Comparison of ENCODE assay signal across 26 cellular contexts in genomic region chr11:45769960-45770359, GRCh38.
"Had no signal": no experiment of that assay in that cellular context is flagged by ENCODE, and none has a peak within 500 bp of the region (broad histone marks: within the 10 kb centered on the region; RNA-seq: fewer than 3 reads in every experiment).

No MANE protein-coding gene starts in this region.

- FAIRE-seq: kidney had no signal

- H3K4me3 Mint-ChIP-seq: endodermal cell had no signal

- H3K27ac Mint-ChIP-seq: endodermal cell; mesothelial cell of epicardium; natural killer cell treated with Interleukin-12 subunit alpha and Interleukin-12 subunit beta and Interleukin-15 and Interleukin-18, amount 100 ng/mL, for 72 hours; stimulated activated effector memory CD8-positive, alpha-beta T cell treated with anti-CD3 and anti-CD28 coated beads, Interleukin-12 subunit alpha, Interleukin-12 subunit beta, amount 100 ng/mL, for 72 hours had no signal

- ATAC-seq: esophagus mucosa; gastrocnemius medialis; left lobe of liver; mucosa of descending colon; natural killer cell treated with Interleukin-12 subunit alpha and Interleukin-12 subunit beta and Interleukin-15 and Interleukin-18, amount 100 ng/mL, for 72 hours; stimulated activated effector memory CD8-positive, alpha-beta T cell treated with anti-CD3 and anti-CD28 coated beads, Interleukin-12 subunit alpha, Interleukin-12 subunit beta, amount 100 ng/mL, for 72 hours had no signal

- H2AFZ ChIP-seq: parathyroid adenoma had no signal

- H3K9me3 Mint-ChIP-seq: endodermal cell; mesothelial cell of epicardium; naive B cell; natural killer cell treated with Interleukin-12 subunit alpha and Interleukin-12 subunit beta and Interleukin-15 and Interleukin-18, amount 100 ng/mL, for 72 hours; neural crest cell; stimulated activated effector memory CD8-positive, alpha-beta T cell treated with anti-CD3 and anti-CD28 coated beads, Interleukin-12 subunit alpha, Interleukin-12 subunit beta, amount 100 ng/mL, for 72 hours had no signal

- H3K27me3 ChIP-seq: gastrocnemius medialis, right atrium auricular region, sigmoid colon, stomach, thyroid gland, vagina had no signal

- DNase-seq: effector CD8-positive, alpha-beta T cell; endodermal cell; foreskin fibroblast; gastrocnemius medialis; kidney; mesenchymal stem cell; mucosa of descending colon; naive B cell; sigmoid colon; stimulated activated CD4-positive, alpha-beta T cell treated with anti-CD3 and anti-CD28 coated beads, Interleukin-4, amount 100 ng/mL, for 24 hours; stimulated activated naive CD4-positive, alpha-beta T cell treated with Interleukin-2 at 50 U/mL for 16 hours; thyroid gland; trophoblast cell had no signal

- H3K36me3 Mint-ChIP-seq: mesothelial cell of epicardium; naive B cell; natural killer cell treated with Interleukin-12 subunit alpha and Interleukin-12 subunit beta and Interleukin-15 and Interleukin-18, amount 100 ng/mL, for 72 hours; stimulated activated effector memory CD8-positive, alpha-beta T cell treated with anti-CD3 and anti-CD28 coated beads, Interleukin-12 subunit alpha, Interleukin-12 subunit beta, amount 100 ng/mL, for 72 hours had no signal

- H3K9me3 ChIP-seq: gastrocnemius medialis, mucosa of descending colon, prostate gland, right atrium auricular region, sigmoid colon, stomach, thyroid gland, vagina had no signal

- H3K36me3 ChIP-seq: gastrocnemius medialis, prostate gland, right atrium auricular region, sigmoid colon, stomach, thyroid gland, vagina had no signal

- H3K9ac ChIP-seq: parathyroid adenoma had no signal

- H3K4me3 ChIP-seq: gastrocnemius medialis, lung, mucosa of descending colon, prostate gland, right atrium auricular region, sigmoid colon, stomach, thyroid gland, vagina had no signal

- H3K4me1 ChIP-seq: parathyroid adenoma, prostate gland had no signal

- H3K27ac ChIP-seq: epithelial cell of prostate, gastrocnemius medialis, parathyroid adenoma, prostate gland, right atrium auricular region, sigmoid colon, stomach, thyroid gland, vagina had no signal

- H3K79me2 ChIP-seq: parathyroid adenoma had no signal
